ENCODE assay signal across 8 cellular contexts in the genomic region with DNA sequence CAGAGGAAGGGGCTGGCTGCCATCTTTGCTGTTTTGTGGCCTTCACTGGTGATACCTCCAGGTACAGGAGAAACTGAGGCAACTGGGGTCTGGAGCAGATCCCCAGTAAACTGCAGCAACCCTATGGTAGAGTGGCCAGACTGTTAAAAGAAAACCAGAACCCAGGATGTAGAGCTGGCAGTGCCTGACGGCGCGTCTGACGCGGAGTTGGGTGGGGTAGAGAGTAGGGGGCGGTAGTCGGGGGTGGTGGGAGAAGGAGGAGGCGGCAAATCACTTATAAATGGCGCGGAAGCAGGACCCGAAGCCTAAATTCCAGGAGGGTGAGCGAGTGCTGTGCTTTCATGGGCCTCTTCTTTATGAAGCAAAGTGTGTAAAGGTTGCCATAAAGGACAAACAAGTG. TPM values are rescaled to one million over a fixed set of nuclear protein-coding genes. Genes with fewer than 3 reads are reported as not detected.
A peak's percentile ranks its signal among the peaks of the same experiment; 100 is the strongest.
DNase-seq lines count a peak whose midpoint lies in the region; ATAC-seq, FAIRE-seq and TF ChIP-seq lines count a peak whose summit lies in the region.
"Not testable (repeated sequence)": the region's sequence is repeated elsewhere in the genome, so short reads cannot be mapped to it uniquely, and the experiment has no call there.

No MANE protein-coding gene starts in this region.

- intact Hi-C loops in CD4-positive, alpha-beta T cell (cut with DNase I, micrococcal nuclease); activated CD8-positive, alpha-beta T cell treated with anti-CD3 and anti-CD28 coated beads for 36 hours (cut with micrococcal nuclease); K562 (cut with micrococcal nuclease); Right ventricle myocardium superior (cut with DNase I); right lobe of liver (cut with DNase I); upper lobe of right lung (cut with DNase I): not testable (repeated sequence)

- not testable (repeated sequence) for TF ChIP-seq RAD21 in K562 (CRISPR knock-in tag; conservative IDR thresholded peaks at IDR 0.05 in 1 of 2, IDR thresholded peaks at IDR 0.05 in 1 of 2)

- not testable (repeated sequence) for H3K4me2 ChIP-seq in OCI-LY3 (ENCODE audit: low read length); K562 (ENCODE audit: insufficient read depth, low read length); neuronal stem cell (ENCODE audit: insufficient read depth, low read length, poor library complexity, severe bottlenecking)

- not testable (repeated sequence) for H4K8ac ChIP-seq in neuronal stem cell (ENCODE audit: low read depth, low read length)

- not testable (repeated sequence) for H3K27ac ChIP-seq in CD4-positive, alpha-beta T cell (ENCODE audit: low read depth, low read length); K562 (ENCODE audit: extremely low read depth, low read depth, low read length); right lobe of liver; neuronal stem cell (replicated peaks; ENCODE audit: low read length); upper lobe of right lung
- peak overlapping the region; percentile 43 for H3K27ac ChIP-seq in OCI-LY3 (ENCODE audit: low read length)

- H2BK120ac ChIP-seq in neuronal stem cell (ENCODE audit: low read depth, low read length): not testable (repeated sequence)

- not testable (repeated sequence) for H3K4me3 Mint-ChIP-seq in CD4-positive, alpha-beta T cell; activated CD8-positive, alpha-beta T cell treated with anti-CD3 and anti-CD28 coated beads for 36 hours

- not testable (repeated sequence) for H2AK5ac ChIP-seq in neuronal stem cell (ENCODE audit: low read depth, low read length)

- H4K20me1 ChIP-seq in OCI-LY3 (ENCODE audit: insufficient read depth, low read length); K562 (replicated peaks; ENCODE audit: control insufficient read depth, insufficient read depth, low read length): not testable (repeated sequence)

- H3K9me3 Mint-ChIP-seq in CD4-positive, alpha-beta T cell: not testable (repeated sequence)
- peaks cover 48% of the 10 kb centered on the region for H3K9me3 Mint-ChIP-seq in activated CD8-positive, alpha-beta T cell treated with anti-CD3 and anti-CD28 coated beads for 36 hours

- not testable (repeated sequence) for H3K18ac ChIP-seq in neuronal stem cell (ENCODE audit: low read length)

- H2BK12ac ChIP-seq in neuronal stem cell (ENCODE audit: low read length): not testable (repeated sequence)

- H3K27me3 ChIP-seq in CD4-positive, alpha-beta T cell (ENCODE audit: control insufficient read depth, insufficient read depth, low read length); OCI-LY3 (ENCODE audit: low read depth, low read length); K562 (ENCODE audit: control insufficient read depth in 2 of 2, insufficient read depth in 2 of 2, low read length in 2 of 2); right lobe of liver; neuronal stem cell (ENCODE audit: control insufficient read depth in 3 of 3, insufficient read depth in 3 of 3, low read depth in 1 of 3, low read length in 3 of 3); upper lobe of right lung: not testable (repeated sequence)

- H3K9me1 ChIP-seq in K562 (ENCODE audit: control insufficient read depth, insufficient read depth, low read length): not testable (repeated sequence)

- H3K79me2 ChIP-seq in OCI-LY3 (ENCODE audit: low read length) (peaks cover 87% of the 10 kb centered on the region), K562 (ENCODE audit: control insufficient read depth, insufficient read depth, low read length) (peaks cover 35% of the 10 kb centered on the region)

- H3K4ac ChIP-seq in neuronal stem cell (ENCODE audit: low read length): not testable (repeated sequence)

- in situ Hi-C loops in K562 (cut with MboI): not testable (repeated sequence)

- not testable (repeated sequence) for H2BK15ac ChIP-seq in neuronal stem cell (ENCODE audit: low read length)

- ATAC-seq in CD4-positive, alpha-beta T cell (ENCODE audit: poor library complexity): peak; percentile 100
- peak; percentile 96 for ATAC-seq in activated CD8-positive, alpha-beta T cell treated with anti-CD3 and anti-CD28 coated beads for 36 hours
- ATAC-seq in K562 (peak; percentile 88), Right ventricle myocardium superior (ENCODE audit: poor library complexity) (peak; percentile 71), right lobe of liver (peak; percentile 66 to 73 (median 69)), upper lobe of right lung (peak; percentile 84)

- not testable (repeated sequence) for FAIRE-seq in K562 (lab: Jason Lieb, UNC)

- not testable (repeated sequence) for TF ChIP-seq POLR2A in K562 (conservative IDR thresholded peaks at IDR 0.05); right lobe of liver (IDR thresholded peaks at IDR 0.05)

- H3K27ac Mint-ChIP-seq in CD4-positive, alpha-beta T cell; activated CD8-positive, alpha-beta T cell treated with anti-CD3 and anti-CD28 coated beads for 36 hours: not testable (repeated sequence)

- H3K9ac ChIP-seq in OCI-LY3 (ENCODE audit: low read length); K562 (ENCODE audit: insufficient read depth in 1 of 2, low read depth in 2 of 2, low read length in 2 of 2): not testable (repeated sequence)
- H3K9ac ChIP-seq in neuronal stem cell (ENCODE audit: low read depth, low read length, poor library complexity): peak overlapping the region; percentile 21

- peaks cover 33% of the 10 kb centered on the region for H3K4me1 ChIP-seq in OCI-LY3 (ENCODE audit: low read length)
- not testable (repeated sequence) for H3K4me1 ChIP-seq in K562 (replicated peaks in 1 of 2; ENCODE audit: control insufficient read depth in 2 of 2, insufficient read depth in 2 of 2, low read length in 2 of 2); right lobe of liver; neuronal stem cell (ENCODE audit: control insufficient read depth in 2 of 2, insufficient read depth in 1 of 2, low read depth in 1 of 2, low read length in 2 of 2); upper lobe of right lung

- POLR2A ChIA-PET in CD4-positive, alpha-beta T cell (lab: Charles Lee); K562 (lab: Yijun Ruan, JAX): not testable (repeated sequence)
- POLR2A ChIA-PET in activated CD8-positive, alpha-beta T cell treated with anti-CD3 and anti-CD28 coated beads for 36 hours (lab: Charles Lee): interaction anchor here (0.6 kb wide), 1 partner anchor 13 kb away, joined by 4 read pairs; no protein-coding TSS in a partner anchor

- CTCF ChIA-PET in CD4-positive, alpha-beta T cell (lab: Charles Lee); activated CD8-positive, alpha-beta T cell treated with anti-CD3 and anti-CD28 coated beads for 36 hours (lab: Charles Lee); K562 (lab: Yijun Ruan, JAX; ENCODE audit: low intra/inter-chr PET ratio): not testable (repeated sequence)

- no CpG with 5 or more reads among the region's 12 CpGs for WGBS in K562 (ENCODE audit: insufficient coverage, low coverage, missing lambda C conversion rate)
- 98% methylated on average over 12 of the region's 12 CpGs for WGBS in right lobe of liver (ENCODE audit: insufficient coverage, low coverage, low lambda C conversion rate, missing lambda C conversion rate)
- no CpG with 5 or more reads among the region's 12 CpGs for whole genome bisulfite sequencing in neuronal stem cell (ENCODE audit: extremely low coverage in 2 of 2, insufficient read length in 2 of 2, insufficient replicate concordance in 1 of 2), 2 donors

- not testable (repeated sequence) for H2BK5ac ChIP-seq in neuronal stem cell (ENCODE audit: low read length)

- not testable (repeated sequence) for H4K91ac ChIP-seq in neuronal stem cell (ENCODE audit: low read depth, low read length, poor library complexity)

- not testable (repeated sequence) for H3K14ac ChIP-seq in neuronal stem cell (ENCODE audit: low read length)

- not testable (repeated sequence) for H2AFZ ChIP-seq in OCI-LY3 (ENCODE audit: low read depth, low read length); K562 (ENCODE audit: low read depth, low read length); neuronal stem cell (ENCODE audit: low read length)

- not testable (repeated sequence) for H3K23ac ChIP-seq in neuronal stem cell (ENCODE audit: low read depth, low read length, poor library complexity)

- DNase-seq in CD4-positive, alpha-beta T cell; activated CD8-positive, alpha-beta T cell treated with anti-CD3 and anti-CD28 coated beads for 36 hours; K562 (ENCODE audit: extremely low read depth in 1 of 4, low spot score in 3 of 4); Right ventricle myocardium superior; right lobe of liver; neuronal stem cell (ENCODE audit: low spot score); upper lobe of right lung: not testable (repeated sequence)

- H3K4me1 Mint-ChIP-seq in CD4-positive, alpha-beta T cell (ENCODE audit: low read depth): peaks cover 36% of the 10 kb centered on the region
- peaks cover 25% of the 10 kb centered on the region for H3K4me1 Mint-ChIP-seq in activated CD8-positive, alpha-beta T cell treated with anti-CD3 and anti-CD28 coated beads for 36 hours (ENCODE audit: low read depth)

- H3K36me3 Mint-ChIP-seq in CD4-positive, alpha-beta T cell (ENCODE audit: low read depth): peaks cover 98% of the 10 kb centered on the region
- H3K36me3 Mint-ChIP-seq in activated CD8-positive, alpha-beta T cell treated with anti-CD3 and anti-CD28 coated beads for 36 hours (ENCODE audit: low read depth): peaks cover 83% of the 10 kb centered on the region

- not testable (repeated sequence) for BruUV-seq in K562 (replicated peaks; lab: Mats Ljungman, UMichigan)

- H3K27me3 Mint-ChIP-seq in CD4-positive, alpha-beta T cell; activated CD8-positive, alpha-beta T cell treated with anti-CD3 and anti-CD28 coated beads for 36 hours: not testable (repeated sequence)

- TF ChIP-seq EP300 in K562 (IDR thresholded peaks at IDR 0.05; ENCODE audit: low read length): not testable (repeated sequence)

- H3K4me3 ChIP-seq in OCI-LY3 (ENCODE audit: low read length) (0 out of 2 replicates have a peak overlapping the region, but pooled peaks have one; percentile 3), neuronal stem cell (ENCODE audit: low read length in 2 of 2) (peak overlapping the region in 1 of 2 donors; percentile 65)
- not testable (repeated sequence) for H3K4me3 ChIP-seq in K562, right lobe of liver, upper lobe of right lung

- peaks cover 14% of the 10 kb centered on the region for H3K79me1 ChIP-seq in neuronal stem cell (ENCODE audit: low read depth, low read length)

- not testable (repeated sequence) for TF ChIP-seq CTCF in CD4-positive, alpha-beta T cell (IDR thresholded peaks at IDR 0.05); OCI-LY3 (IDR thresholded peaks at IDR 0.05; ENCODE audit: low read depth, low read length); activated CD8-positive, alpha-beta T cell treated with anti-CD3 and anti-CD28 coated beads for 36 hours (IDR thresholded peaks at IDR 0.05); K562 (IDR thresholded peaks at IDR 0.05 in 2 of 3, conservative IDR thresholded peaks at IDR 0.05 in 1 of 3; ENCODE audit: insufficient read depth in 2 of 3, low read depth in 1 of 3, low read length in 3 of 3); right lobe of liver (IDR thresholded peaks at IDR 0.05); upper lobe of right lung (IDR thresholded peaks at IDR 0.05)

- peaks cover 16% of the 10 kb centered on the region for H3K9me3 ChIP-seq in CD4-positive, alpha-beta T cell (ENCODE audit: control insufficient read depth, low read length)
- H3K9me3 ChIP-seq in OCI-LY3 (ENCODE audit: insufficient read depth, low read length) (peaks cover 48% of the 10 kb centered on the region), K562 (replicated peaks; ENCODE audit: control insufficient read depth, insufficient read depth, low read depth, low read length) (peaks cover 28% of the 10 kb centered on the region), neuronal stem cell (replicated peaks in 1 of 2; ENCODE audit: control insufficient read depth in 2 of 2, insufficient read depth in 1 of 2, low read depth in 1 of 2, low read length in 2 of 2) (peaks cover 18 to 52% of the 10 kb centered on the region in 2 donors), upper lobe of right lung (peaks cover 11% of the 10 kb centered on the region)
- H3K9me3 ChIP-seq in right lobe of liver: not testable (repeated sequence)

- peaks cover 75% of the 10 kb centered on the region for H3K36me3 ChIP-seq in OCI-LY3 (replicated peaks; ENCODE audit: low read depth, low read length)
- peaks cover 25% of the 10 kb centered on the region for H3K36me3 ChIP-seq in K562 (ENCODE audit: control insufficient read depth, insufficient read depth, low read length)
- not testable (repeated sequence) for H3K36me3 ChIP-seq in right lobe of liver
- peaks cover 18 to 37% of the 10 kb centered on the region in 2 donors for H3K36me3 ChIP-seq in neuronal stem cell (replicated peaks in 1 of 2; ENCODE audit: control insufficient read depth in 2 of 2, insufficient read depth in 2 of 2, low read length in 2 of 2)
- peaks cover 11% of the 10 kb centered on the region for H3K36me3 ChIP-seq in upper lobe of right lung

RNA-seq across cellular contexts. Expression of a gene that starts 19.0 kb away (rescaled TPM):
- 10 to 100 TPM; 34.7 to 39.4 TPM for total RNA-seq in CD4-positive, alpha-beta T cell
- total RNA-seq in activated CD8-positive, alpha-beta T cell treated with anti-CD3 and anti-CD28 coated beads for 36 hours: 10 to 100 TPM; 50.6 to 53.5 TPM
- 61.7 and 148 TPM in 2 replicates for total RNA-seq in K562 (2011; cell fraction: chromatin; rRNA removed; ENCODE audit: low replicate concordance)
- total RNA-seq in K562 (2011; cell fraction: nucleolus; rRNA removed): 21.7 and 33.6 TPM in 2 replicates
- total RNA-seq in K562 (2011; cell fraction: nucleoplasm; rRNA removed): 48.9 and 50.8 TPM in 2 replicates
- total RNA-seq in K562 (2014; rRNA removed) (21.1 and 21.4 TPM in 2 replicates), K562 (2014; rRNA removed; fragmentation: Illumina TruSeq; extraction: Trizol) (39.5 and 40.1 TPM in 2 replicates), K562 (2015; rRNA removed; fragmentation: Illumina TruSeq; extraction: Trizol) (30.3 and 33.2 TPM in 2 replicates), K562 (2021) (48.7 and 50.0 TPM in 2 replicates), Right ventricle myocardium superior (23.9 TPM), right lobe of liver (10 to 100 TPM; 13.3 to 20.4 (median 18.4) TPM), upper lobe of right lung (39.2 TPM)
- polyA plus RNA-seq in K562 (2011; rRNA removed) (46.1 and 69.1 TPM in 2 replicates), K562 (2014; fragmentation: Illumina TruSeq; extraction: Trizol) (28.1 and 32.2 TPM in 2 replicates), K562 (2014; fragmentation: Nextera tagmentation; extraction: Ambion mirVana) (10 to 100 TPM; 14.1 to 17.2 TPM), K562 (2014; rRNA removed) (19.1 and 23.2 TPM in 2 replicates)
- polyA plus RNA-seq in K562 (2011; cell fraction: cytosol; rRNA removed): 21.1 and 29.2 TPM in 2 replicates
- 49.6 and 50.5 TPM in 2 replicates for polyA plus RNA-seq in K562 (2011; cell fraction: nucleus; rRNA removed)
- polyA plus RNA-seq in K562 (2012): 25.3 and 31.0 TPM in 2 replicates
- 224 and 294 TPM in 2 replicates for polyA minus RNA-seq in K562 (2011; rRNA and poly(A)+ RNA removed)
- 23.4 and 60.6 TPM in 2 replicates for polyA minus RNA-seq in K562 (2011; cell fraction: cytosol; rRNA and poly(A)+ RNA removed)
- polyA minus RNA-seq in K562 (2011; cell fraction: nucleus; rRNA and poly(A)+ RNA removed): 26.7 and 41.5 TPM in 2 replicates
- polyA plus RNA-seq in neuronal stem cell (2013, experiment 1 of 2): 14.0 TPM
- 14.0 TPM for polyA plus RNA-seq in neuronal stem cell (2013, experiment 2 of 2)
